ENCODE assay signal across 1 cellular context in the genomic region with DNA sequence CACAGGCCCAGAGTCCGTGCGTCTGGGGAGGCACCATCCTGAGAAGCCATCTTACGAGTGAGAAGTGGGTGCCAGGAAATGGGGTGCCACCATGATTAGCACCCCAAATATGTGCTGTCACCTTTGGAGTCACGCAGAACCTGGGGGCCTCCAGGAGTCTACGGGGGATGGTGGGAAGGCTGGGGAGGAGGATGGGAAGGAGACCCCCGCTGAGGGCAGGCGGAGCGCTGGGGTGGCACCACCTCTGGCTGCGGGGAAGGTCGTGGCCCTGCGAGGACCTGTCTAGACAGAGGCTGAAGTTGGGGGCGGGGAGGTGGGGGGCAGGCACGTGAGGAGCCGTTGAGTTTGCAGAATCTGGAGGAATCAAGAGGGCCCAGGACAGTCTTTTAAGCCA.
TF ChIP-seq lines count a peak whose summit lies in the region.

No MANE protein-coding gene starts in this region.

TF ChIP-seq in H1, 55 proteins besides CTCF, POLR2A, EP300 and RAD21 (continued from another document):
- TF ChIP-seq PHF8 (conservative IDR thresholded peaks at IDR 0.05; ENCODE audit: low read depth, low read length) (no peak), EGR1 (IDR thresholded peaks at IDR 0.05; ENCODE audit: borderline replicate concordance, low read depth, low read length) (no peak), SRF (IDR thresholded peaks at IDR 0.05; ENCODE audit: low read depth, low read length) (no peak), CREB1 (IDR thresholded peaks at IDR 0.05) (no peak), TAF7 (optimal IDR thresholded peaks at IDR 0.05; ENCODE audit: borderline replicate concordance, low read depth, low read length) (no peak), FOSL1 (IDR thresholded peaks at IDR 0.05; ENCODE audit: insufficient read depth, low read depth, low read length) (no peak), CHD1 (IDR thresholded peaks at IDR 0.05; ENCODE audit: low read depth, low read length) (no peak)
